8 cellular contexts compared by ENCODE assay signal in the genomic region with DNA sequence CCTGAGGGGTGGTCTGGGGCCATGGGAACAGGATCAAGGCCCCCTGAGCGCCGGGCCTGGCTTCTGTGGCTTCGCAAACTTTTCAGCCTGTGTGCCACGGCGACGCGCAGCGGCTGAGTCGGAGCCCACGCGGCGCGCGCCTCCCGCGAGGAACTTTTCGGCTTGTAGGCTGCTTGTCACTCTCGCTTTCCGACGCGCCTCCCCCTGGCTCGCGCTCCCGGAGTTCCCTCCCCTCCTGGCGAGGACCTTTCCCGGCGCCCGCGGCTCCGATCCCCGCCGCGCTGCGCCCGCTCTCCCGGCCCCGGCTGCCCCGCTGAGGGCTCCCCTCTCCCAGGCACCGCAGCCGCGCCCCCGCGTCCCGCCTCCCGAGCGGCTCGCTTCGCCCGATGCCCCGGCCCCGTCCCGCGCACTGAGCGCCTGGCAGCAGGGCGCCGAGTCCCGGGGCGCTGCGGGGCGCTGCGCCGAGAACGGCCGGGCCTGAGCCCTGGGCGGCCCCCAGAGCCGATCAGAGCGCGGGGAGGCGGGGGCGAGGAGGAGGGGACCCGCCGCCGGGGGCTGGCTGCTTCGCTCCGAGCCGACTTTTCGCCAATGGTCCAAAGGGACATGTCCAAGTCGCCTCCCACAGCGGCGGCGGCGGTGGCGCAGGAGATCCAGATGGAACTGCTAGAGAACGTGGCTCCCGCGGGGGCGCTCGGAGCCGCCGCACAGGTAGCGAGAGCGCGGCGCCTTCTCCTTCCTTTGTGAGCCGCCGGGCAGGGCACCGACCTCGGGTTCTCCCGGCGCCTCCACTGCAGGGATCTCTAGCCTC. TPM values are rescaled to one million over a fixed set of nuclear protein-coding genes. Genes with fewer than 3 reads are reported as not detected.
DNase-seq lines count a peak whose midpoint lies in the region; ATAC-seq and TF ChIP-seq lines count a peak whose summit lies in the region.

A gene (plus strand): TSS at position 276 of the 808 bp plus-strand sequence.

- WGBS in IMR-90 (ENCODE audit: extremely low coverage in 2 of 2, insufficient read length in 1 of 2), 2 experiments, result 1% methylated on average over 87 of the region's 100 CpGs; no CpG with 5 or more reads in 1 of the 2 experiments

- no peaks in the 10 kb centered on the region for H3K36me3 Mint-ChIP-seq in immature natural killer cell

- H3K14ac ChIP-seq in IMR-90 (replicated peaks; ENCODE audit: low read depth, low read length), result no peak within 1 kb of the TSS

- CTCF ChIA-PET in IMR-90 (lab: Yijun Ruan, JAX), result no interaction called here

- ATAC-seq in IMR-90 (ENCODE audit: low read depth) (peak; percentile 85), left colon (peak; percentile 78), GM21825 (IDR thresholded peaks at IDR 0.05; ENCODE audit: unreplicated experiment) (no peak)
- peak; percentile 60 for ATAC-seq in stimulated activated naive CD8-positive, alpha-beta T cell treated with anti-CD3 and anti-CD28 coated beads, Interleukin-15, amount 100 ng/mL, for 72 hours

- in situ Hi-C loops in IMR-90 (cut with MboI; ENCODE audit: low sequenced_read_pairs), result no loop called here

- H3K27me3 ChIP-seq in BLaER1, result peaks cover 35% of the 10 kb centered on the region
- peaks cover 51% of the 10 kb centered on the region for H3K27me3 ChIP-seq in IMR-90 (ENCODE audit: control insufficient read depth, insufficient read depth, low read length)

- no peak within 1 kb of the TSS for H2BK15ac ChIP-seq in IMR-90 (ENCODE audit: low read depth, low read length)

- H3K4me2 ChIP-seq in BLaER1, result peak within 1 kb of the TSS; percentile 34
- H3K4me2 ChIP-seq in IMR-90 (ENCODE audit: low read depth, low read length), result peak within 1 kb of the TSS; percentile 89

- no peaks in the 10 kb centered on the region for H3K79me1 ChIP-seq in IMR-90 (ENCODE audit: low read depth in 1 of 2, low read length in 2 of 2)

- H3K27ac ChIP-seq in BLaER1 (no peak within 1 kb of the TSS), IMR-90 (ENCODE audit: insufficient read depth, low read length) (no peak within 1 kb of the TSS), cingulate gyrus (ENCODE audit: low read depth, low read length) (peak within 1 kb of the TSS; percentile 77)

- TF ChIP-seq CTCF in IMR-90 (conservative IDR thresholded peaks at IDR 0.05; ENCODE audit: low read depth, low read length), result no peak

- peak within 1 kb of the TSS; percentile 29 to 49 for H3K4me3 Mint-ChIP-seq in stimulated activated naive CD8-positive, alpha-beta T cell treated with anti-CD3 and anti-CD28 coated beads, Interleukin-15, amount 100 ng/mL, for 72 hours
- H3K4me3 Mint-ChIP-seq in immature natural killer cell, result no peak within 1 kb of the TSS

- no peak within 1 kb of the TSS for H2BK20ac ChIP-seq in IMR-90 (ENCODE audit: low read depth, low read length)

- no peaks in the 10 kb centered on the region for H4K20me1 ChIP-seq in BLaER1
- H4K20me1 ChIP-seq in IMR-90 (ENCODE audit: insufficient read depth, low read length), result no peaks in the 10 kb centered on the region

- no peak within 1 kb of the TSS for H2AK9ac ChIP-seq in IMR-90 (replicated peaks; ENCODE audit: low read depth, low read length, poor library complexity)

- no peak within 1 kb of the TSS; the same call in 1 of the 2 replicates for H3K18ac ChIP-seq in IMR-90 (ENCODE audit: low read depth, low read length)

- H2AK5ac ChIP-seq in IMR-90 (ENCODE audit: low read depth, low read length), result no peak within 1 kb of the TSS

- BruUV-seq in IMR-90 (replicated peaks; lab: Mats Ljungman, UMichigan), result no TSS peak

- H3K4me3 ChIP-seq in BLaER1 (peak within 1 kb of the TSS; percentile 48), IMR-90 (ENCODE audit: insufficient read depth, low read depth, low read length) (peak within 1 kb of the TSS; percentile 49)

- intact Hi-C loops in IMR-90 (cut with micrococcal nuclease), result loop anchor here (5.0 kb wide), 1 partner anchor 72 kb away; no protein-coding TSS in a partner anchor
- intact Hi-C loops in left colon (cut with DNase I, micrococcal nuclease), result no loop called here

- no peaks in the 10 kb centered on the region for H3K4me1 Mint-ChIP-seq in stimulated activated naive CD8-positive, alpha-beta T cell treated with anti-CD3 and anti-CD28 coated beads, Interleukin-15, amount 100 ng/mL, for 72 hours
- H3K4me1 Mint-ChIP-seq in immature natural killer cell, result peaks cover 0 to 3% of the 10 kb centered on the region in 2 donors

- no peak within 1 kb of the TSS for H4K91ac ChIP-seq in IMR-90 (ENCODE audit: insufficient read depth, low read depth, low read length)

- no peak within 1 kb of the TSS for H2BK5ac ChIP-seq in IMR-90 (ENCODE audit: low read depth, low read length, poor library complexity, severe bottlenecking)

- H3K9me3 ChIP-seq in BLaER1 (peaks cover 24% of the 10 kb centered on the region), IMR-90 (ENCODE audit: control insufficient read depth, insufficient read depth, low read length) (no peaks in the 10 kb centered on the region)

- H3K4me1 ChIP-seq in BLaER1, result peaks cover 8% of the 10 kb centered on the region
- no peaks in the 10 kb centered on the region for H3K4me1 ChIP-seq in IMR-90 (ENCODE audit: control insufficient read depth, insufficient read depth, low read length)

- DNase-seq in IMR-90 (peak; percentile 51), left colon (peak; percentile 72 to 81), immature natural killer cell (no peak), mesenteric fat pad (ENCODE audit: low spot score) (no peak)
- no peak for DNase-seq in stimulated activated naive CD8-positive, alpha-beta T cell treated with anti-CD3 and anti-CD28 coated beads, Interleukin-15, amount 100 ng/mL, for 72 hours

- H2BK120ac ChIP-seq in IMR-90 (ENCODE audit: low read depth, low read length), result no peak within 1 kb of the TSS

- H3K27ac Mint-ChIP-seq in stimulated activated naive CD8-positive, alpha-beta T cell treated with anti-CD3 and anti-CD28 coated beads, Interleukin-15, amount 100 ng/mL, for 72 hours, result no peak within 1 kb of the TSS
- no peak within 1 kb of the TSS for H3K27ac Mint-ChIP-seq in immature natural killer cell

- H3K27me3 Mint-ChIP-seq in stimulated activated naive CD8-positive, alpha-beta T cell treated with anti-CD3 and anti-CD28 coated beads, Interleukin-15, amount 100 ng/mL, for 72 hours, result peaks cover 36% of the 10 kb centered on the region
- peaks cover 6 to 13% (median 12%) of the 10 kb centered on the region in 3 donors for H3K27me3 Mint-ChIP-seq in immature natural killer cell (ENCODE audit: low read depth in 3 of 3)

- no peak for TF ChIP-seq POLR2A in IMR-90 (IDR thresholded peaks at IDR 0.05; ENCODE audit: low read depth, low read length)

- no peak within 1 kb of the TSS for H3K56ac ChIP-seq in IMR-90 (ENCODE audit: extremely low read depth, insufficient read depth, low read length)

- no peak for TF ChIP-seq RAD21 in IMR-90 (IDR thresholded peaks at IDR 0.05; ENCODE audit: low read length)

- dilution Hi-C loops in IMR-90 (cut with HindIII; ENCODE audit: low sequenced_read_pairs, unreplicated experiment), result no loop called here

- POLR2A ChIA-PET in IMR-90 (lab: Charles Lee; ENCODE audit: unreplicated experiment), result no interaction called here

- H3K9me3 Mint-ChIP-seq in stimulated activated naive CD8-positive, alpha-beta T cell treated with anti-CD3 and anti-CD28 coated beads, Interleukin-15, amount 100 ng/mL, for 72 hours, result no peaks in the 10 kb centered on the region
- H3K9me3 Mint-ChIP-seq in immature natural killer cell, result no peaks in the 10 kb centered on the region

- H4K8ac ChIP-seq in IMR-90 (ENCODE audit: low read depth in 2 of 2, low read length in 2 of 2), result no peak within 1 kb of the TSS

- H3K4ac ChIP-seq in IMR-90 (ENCODE audit: low read depth, low read length), result no peak within 1 kb of the TSS

- H3K9ac ChIP-seq in BLaER1, result no peak within 1 kb of the TSS
- peak within 1 kb of the TSS; percentile 15 for H3K9ac ChIP-seq in IMR-90 (ENCODE audit: low read depth, low read length)

- no peaks in the 10 kb centered on the region for H3K36me3 ChIP-seq in BLaER1
- no peaks in the 10 kb centered on the region for H3K36me3 ChIP-seq in IMR-90 (ENCODE audit: control insufficient read depth, insufficient read depth, low read length)

- H2AFZ ChIP-seq in IMR-90 (replicated peaks; ENCODE audit: low read length, poor library complexity), result peak within 1 kb of the TSS; percentile 88

- peak within 1 kb of the TSS; percentile 8; the same call in 1 of the 2 replicates for H3K23ac ChIP-seq in IMR-90 (ENCODE audit: low read depth, low read length)

- H4K5ac ChIP-seq in IMR-90 (ENCODE audit: low read depth, low read length), result no peak within 1 kb of the TSS

- no peaks in the 10 kb centered on the region for H3K9me1 ChIP-seq in IMR-90 (ENCODE audit: insufficient read depth, low read length)

TF ChIP-seq in IMR-90, 13 proteins besides CTCF, POLR2A, EP300 and RAD21:
- 0 out of 2 replicates have a peak, but pooled peaks have one; percentile 30 for TF ChIP-seq MXI1 (IDR thresholded peaks at IDR 0.05; ENCODE audit: borderline replicate concordance, low read depth, low read length)
- TF ChIP-seq MAZ (IDR thresholded peaks at IDR 0.05; ENCODE audit: borderline replicate concordance, low read depth, low read length), result 0 out of 2 replicates have a peak, but pooled peaks have one; percentile 6
- TF ChIP-seq RCOR1 (IDR thresholded peaks at IDR 0.05; ENCODE audit: insufficient replicate concordance, low read length), result no peak
TF ChIP-seq in IMR-90: peak in this region for 2.

RNA-seq across cellular contexts. Expression of the gene that starts here (rescaled TPM):
- total RNA-seq in IMR-90 (2012; rRNA removed) (0.28 and 0.36 TPM in 2 replicates), left colon (10 to 100 TPM; 13.3 to 17.9 TPM), mesenteric fat pad (0.19 TPM)
- polyA plus RNA-seq in IMR-90 (2012; rRNA removed) (0.36 and 0.70 TPM in 2 replicates), immature natural killer cell (under 1 TPM in 1 of 3 donors, not detected in 2; 0.21 TPM)
- 0.14 and 0.38 TPM in 2 replicates for polyA plus RNA-seq in IMR-90 (2012; cell fraction: cytosol; rRNA removed)
- polyA plus RNA-seq in IMR-90 (2012; cell fraction: nucleus; rRNA removed; ENCODE audit: low replicate concordance), result 2.3 and 2.6 TPM in 2 replicates

Comparison
In these comparisons a context has a peak if more than half of its experiments do, and no peak if none do; other contexts are left out.
1. RNA of the gene that starts here (total RNA-seq): 13.3 to 17.9 TPM in left colon; 0.28 to 0.36 TPM in IMR-90 and 0.19 TPM in mesenteric fat pad (single experiment); every median in the first group is over 10 times any median in the second.
2. DNase-seq: peak in IMR-90 (single experiment) and left colon (2 of 2); none in stimulated activated naive CD8-positive, alpha-beta T cell treated with anti-CD3 and anti-CD28 coated beads, Interleukin-15, amount 100 ng/mL, for 72 hours (0 of 2), immature natural killer cell (0 of 3) and mesenteric fat pad (single experiment).
3. H3K4me3 Mint-ChIP-seq: peak in stimulated activated naive CD8-positive, alpha-beta T cell treated with anti-CD3 and anti-CD28 coated beads, Interleukin-15, amount 100 ng/mL, for 72 hours (2 of 2); none in immature natural killer cell (0 of 5).